Comparison of ENCODE assay signal across 23 cellular contexts in genomic region chr3:47647550-47647949, GRCh38.
DNase-seq lines count a peak whose midpoint lies in the region; ATAC-seq, FAIRE-seq and TF ChIP-seq lines count a peak whose summit lies in the region.
"Had no signal": no experiment of that assay in that cellular context is flagged by ENCODE, and none has a peak within 500 bp of the region (broad histone marks: within the 10 kb centered on the region; RNA-seq: fewer than 3 reads in every experiment).

No MANE protein-coding gene starts in this region.

- intact Hi-C loops in left ventricle myocardium inferior (cut with micrococcal nuclease), result no loop called here
- intact Hi-C loops in cardiac septum (cut with DNase I), result no loop called here
- intact Hi-C loops in mucosa of descending colon (cut with DNase I, micrococcal nuclease), result no loop called here

- H3K27me3 Mint-ChIP-seq in astrocyte (ENCODE audit: low read depth, unreplicated experiment) (no peaks in the 10 kb centered on the region), type B pancreatic cell (no peaks in the 10 kb centered on the region)
- H3K27me3 Mint-ChIP-seq: CD4-positive, CD25-positive, alpha-beta regulatory T cell had no signal

- TF ChIP-seq CTCF in left ventricle myocardium inferior (IDR thresholded peaks at IDR 0.05; ENCODE audit: borderline replicate concordance), result no peak
- TF ChIP-seq CTCF in astrocyte (IDR thresholded peaks at IDR 0.05; ENCODE audit: insufficient read depth, low read depth, low read length), result no peak
- no peak for TF ChIP-seq CTCF in mucosa of descending colon (IDR thresholded peaks at IDR 0.05)
- no peak for TF ChIP-seq CTCF in type B pancreatic cell (conservative IDR thresholded peaks at IDR 0.05)

- no peak overlapping the region for H3K4me3 Mint-ChIP-seq in astrocyte (ENCODE audit: unreplicated experiment)
- no peak overlapping the region for H3K4me3 Mint-ChIP-seq in type B pancreatic cell
- H3K4me3 Mint-ChIP-seq: CD4-positive, CD25-positive, alpha-beta regulatory T cell had no signal

- H2AFZ ChIP-seq in astrocyte (ENCODE audit: low read depth, low read length), result no peak overlapping the region

- no peaks in the 10 kb centered on the region for H3K9me3 ChIP-seq in left ventricle myocardium inferior (replicated peaks)
- no peaks in the 10 kb centered on the region for H3K9me3 ChIP-seq in astrocyte (ENCODE audit: insufficient read depth, low read depth, low read length)
- H3K9me3 ChIP-seq in mucosa of descending colon, result no peaks in the 10 kb centered on the region
- H3K9me3 ChIP-seq: BLaER1, Peyer's patch had no signal

- H3K27me3 ChIP-seq in left ventricle myocardium inferior (ENCODE audit: low read depth) (no peaks in the 10 kb centered on the region), astrocyte (ENCODE audit: insufficient read depth, low read length) (no peaks in the 10 kb centered on the region)
- H3K27me3 ChIP-seq: BLaER1, Peyer's patch had no signal

- peaks cover 66% of the 10 kb centered on the region for H4K20me1 ChIP-seq in astrocyte (ENCODE audit: insufficient read depth, low read length)

- H3K9ac ChIP-seq in astrocyte (ENCODE audit: low read length), result no peak overlapping the region
- H3K9ac ChIP-seq: BLaER1 had no signal

- ATAC-seq in mucosa of descending colon (peak; percentile 97), GM21447 (IDR thresholded peaks at IDR 0.05; ENCODE audit: unreplicated experiment) (no peak), GM18517 (IDR thresholded peaks at IDR 0.05; ENCODE audit: unreplicated experiment) (no peak)
- ATAC-seq: HCT116, SK-N-SH treated with all-trans-retinoic acid at 6 μM for 48 hours had no signal

- H3K36me3 Mint-ChIP-seq in astrocyte (ENCODE audit: low read depth, unreplicated experiment), result peaks cover 15% of the 10 kb centered on the region
- H3K36me3 Mint-ChIP-seq in type B pancreatic cell, result peaks cover 11% of the 10 kb centered on the region

- H3K79me2 ChIP-seq in astrocyte (ENCODE audit: insufficient read depth, low read length), result peaks cover 52% of the 10 kb centered on the region

- H3K9me3 Mint-ChIP-seq in astrocyte (ENCODE audit: unreplicated experiment) (no peaks in the 10 kb centered on the region), type B pancreatic cell (no peaks in the 10 kb centered on the region)
- H3K9me3 Mint-ChIP-seq: CD4-positive, CD25-positive, alpha-beta regulatory T cell had no signal

- H3K4me1 ChIP-seq in left ventricle myocardium inferior (peaks cover 14% of the 10 kb centered on the region), astrocyte (ENCODE audit: insufficient read depth, low read length) (peaks cover 3% of the 10 kb centered on the region), mucosa of descending colon (ENCODE audit: low read depth) (no peaks in the 10 kb centered on the region)
- H3K4me1 ChIP-seq: BLaER1 had no signal

- no peak overlapping the region for H3K4me2 ChIP-seq in astrocyte (ENCODE audit: low read length)
- H3K4me2 ChIP-seq: BLaER1 had no signal

- H3K27ac Mint-ChIP-seq in astrocyte (ENCODE audit: unreplicated experiment) (peak overlapping the region; percentile 72), type B pancreatic cell (peak overlapping the region; percentile 34)

- H3K4me1 Mint-ChIP-seq in astrocyte (ENCODE audit: low read depth, unreplicated experiment) (peaks cover 8% of the 10 kb centered on the region), type B pancreatic cell (ENCODE audit: unreplicated experiment) (no peaks in the 10 kb centered on the region)

- DNase-seq in left ventricle myocardium inferior (no peak), cardiac septum (ENCODE audit: low spot score) (no peak), astrocyte (ENCODE audit: low read depth) (no peak), mucosa of descending colon (peak in 1 of 3 donors; percentile 26), type B pancreatic cell (ENCODE audit: extremely low spot score, unreplicated experiment) (no peak), germinal center (ENCODE audit: low spot score) (no peak)
- DNase-seq: CD4-positive, CD25-positive, alpha-beta regulatory T cell; NCI-H1092; NCI-H1436; NCI-H187; NCI-H2081 treated with DMSO at 0.1 percent for 48 hours; NCI-H2171; NCI-H226; NCI-H510A; NCI-H69; Peyer's patch had no signal

- H3K27ac ChIP-seq in left ventricle myocardium inferior (replicated peaks) (peak overlapping the region; percentile 3), astrocyte (ENCODE audit: low read depth, low read length) (no peak overlapping the region)
- H3K27ac ChIP-seq: BLaER1, HL-60, Peyer's patch had no signal

- FAIRE-seq in astrocyte (lab: Jason Lieb, UNC), result no peak
- FAIRE-seq: H1 had no signal

- H3K36me3 ChIP-seq in left ventricle myocardium inferior, result peaks cover 7% of the 10 kb centered on the region
- H3K36me3 ChIP-seq in astrocyte (ENCODE audit: insufficient read depth, low read length), result peaks cover 19% of the 10 kb centered on the region
- H3K36me3 ChIP-seq in mucosa of descending colon (ENCODE audit: low read depth), result no peaks in the 10 kb centered on the region

- H3K4me3 ChIP-seq in left ventricle myocardium inferior, result no peak overlapping the region
- H3K4me3 ChIP-seq in astrocyte (ENCODE audit: insufficient read depth, low read depth, low read length), result no peak overlapping the region
- H3K4me3 ChIP-seq in mucosa of descending colon, result no peak overlapping the region
- H3K4me3 ChIP-seq: BLaER1, Peyer's patch had no signal
